1 cellular context compared by ENCODE assay signal in genomic region chr12:10943167-10943566, GRCh38.
TF ChIP-seq lines count a peak whose summit lies in the region.

No MANE protein-coding gene starts in this region.

TF ChIP-seq in SK-N-SH, 30 proteins besides CTCF, POLR2A, EP300 and RAD21:
- TF ChIP-seq MAX (IDR thresholded peaks at IDR 0.05; ENCODE audit: low read depth) = no peak
- no peak for TF ChIP-seq YY1 (IDR thresholded peaks at IDR 0.05; ENCODE audit: low read depth)
- no peak for TF ChIP-seq NRF1 (IDR thresholded peaks at IDR 0.05; ENCODE audit: low read depth, low read length)
- no peak for TF ChIP-seq PBX3 (IDR thresholded peaks at IDR 0.05)
- TF ChIP-seq IRF3 (IDR thresholded peaks at IDR 0.05; ENCODE audit: low read depth, low read length) = no peak
TF ChIP-seq in SK-N-SH: peak in this region for 0.
